Comparison of ENCODE assay signal across 8 cellular contexts in the genomic region with DNA sequence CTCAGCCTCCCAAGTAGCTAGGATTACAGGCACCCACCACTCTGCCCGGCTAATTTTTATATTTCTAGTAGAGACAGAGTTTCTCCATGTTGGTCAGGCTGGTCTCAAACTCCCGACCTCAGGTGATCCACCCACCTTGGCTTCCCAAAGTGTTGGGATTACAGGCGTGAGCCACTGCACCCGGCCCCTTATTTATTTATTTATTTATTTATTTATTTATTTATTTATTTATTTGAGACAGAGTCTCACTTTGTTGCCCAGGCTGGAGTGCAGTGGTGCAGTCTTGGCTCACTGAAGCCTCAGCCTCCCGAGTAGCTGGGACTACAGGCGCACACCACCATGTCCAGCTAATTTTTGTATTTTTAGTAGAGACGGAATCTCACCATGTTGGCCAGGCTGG. TPM values are rescaled to one million over a fixed set of nuclear protein-coding genes. Genes with fewer than 3 reads are reported as not detected.
"Had no signal": no experiment of that assay in that cellular context is flagged by ENCODE, and none has a peak within 500 bp of the region (broad histone marks: within the 10 kb centered on the region; RNA-seq: fewer than 3 reads in every experiment).

No MANE protein-coding gene starts in this region.

RNA-seq across cellular contexts. Expression of gene ARHGAP30, which starts 4.0 kb away (rescaled TPM):
- total RNA-seq: chondrocyte, endothelial cell of umbilical vein, lung microvascular endothelial cell, osteocyte had no signal
- polyA plus RNA-seq: endothelial cell of umbilical vein had no signal

RNA-seq across cellular contexts. Expression of gene NECTIN4, which starts 23.7 kb away (rescaled TPM):
- total RNA-seq: activated B cell treated with CpG ODN at 0.5 μM for 24 hours; activated naive CD4-positive, alpha-beta T cell treated with anti-CD3 and anti-CD28 coated beads for 36 hours; esophagus muscularis mucosa; lung microvascular endothelial cell; osteocyte; tibial nerve had no signal

RNA-seq across cellular contexts. Expression of gene TSTD1, which starts 26.9 kb away (rescaled TPM):
- total RNA-seq: chondrocyte had no signal
